ENCODE assay signal across 11 cellular contexts in genomic region chr10:35413985-35414861, GRCh38.
DNase-seq lines count a peak whose midpoint lies in the region; ATAC-seq and TF ChIP-seq lines count a peak whose summit lies in the region.
"Had no signal": no experiment of that assay in that cellular context is flagged by ENCODE, and none has a peak within 500 bp of the region (broad histone marks: within the 10 kb centered on the region; RNA-seq: fewer than 3 reads in every experiment).

No MANE protein-coding gene starts in this region.

- no peak overlapping the region for H3K4me3 Mint-ChIP-seq in activated CD4-positive, alpha-beta memory T cell treated with anti-CD3 and anti-CD28 coated beads for 36 hours
- H3K4me3 Mint-ChIP-seq in activated CD4-positive, alpha-beta memory T cell treated with anti-CD3 and anti-CD28 coated beads, Interleukin-2, amount 10 ng/mL, durations not matched to agents 7 days and 5 days = no peak overlapping the region
- no peak overlapping the region for H3K4me3 Mint-ChIP-seq in activated T-helper 17 cell treated with anti-CD3 and anti-CD28 coated beads, Interleukin-2, amount 50 U/mL, for 72 hours
- H3K4me3 Mint-ChIP-seq: nephron had no signal

- peak; percentile 38 for ATAC-seq in activated T-helper 17 cell treated with anti-CD3 and anti-CD28 coated beads, Interleukin-2, amount 50 U/mL, for 72 hours (replicated peaks)
- ATAC-seq in GM19351 (IDR thresholded peaks at IDR 0.05; ENCODE audit: unreplicated experiment) = no peak

- H3K36me3 Mint-ChIP-seq in activated CD4-positive, alpha-beta memory T cell treated with anti-CD3 and anti-CD28 coated beads for 36 hours = no peaks in the 10 kb centered on the region
- no peaks in the 10 kb centered on the region for H3K36me3 Mint-ChIP-seq in activated CD4-positive, alpha-beta memory T cell treated with anti-CD3 and anti-CD28 coated beads, Interleukin-2, amount 10 ng/mL, durations not matched to agents 7 days and 5 days (ENCODE audit: low read depth)
- peaks cover 3% of the 10 kb centered on the region for H3K36me3 Mint-ChIP-seq in activated T-helper 17 cell treated with anti-CD3 and anti-CD28 coated beads, Interleukin-2, amount 50 U/mL, for 72 hours (ENCODE audit: low read depth)

- H3K27me3 ChIP-seq in left ventricle myocardium inferior (ENCODE audit: low read depth) = no peaks in the 10 kb centered on the region

- POLR2A ChIA-PET in activated CD4-positive, alpha-beta memory T cell treated with anti-CD3 and anti-CD28 coated beads for 36 hours (lab: Charles Lee) = interaction anchor here (1.3 to 1.6 kb wide), 2 partner anchors 58 to 65 kb away, joined by 3 to 5 read pairs; no protein-coding TSS in a partner anchor
- POLR2A ChIA-PET in activated CD4-positive, alpha-beta memory T cell treated with anti-CD3 and anti-CD28 coated beads, Interleukin-2, amount 10 ng/mL, durations not matched to agents 7 days and 5 days (lab: Charles Lee) = no interaction called here

- no peaks in the 10 kb centered on the region for H3K27me3 Mint-ChIP-seq in activated CD4-positive, alpha-beta memory T cell treated with anti-CD3 and anti-CD28 coated beads for 36 hours
- H3K27me3 Mint-ChIP-seq in activated CD4-positive, alpha-beta memory T cell treated with anti-CD3 and anti-CD28 coated beads, Interleukin-2, amount 10 ng/mL, durations not matched to agents 7 days and 5 days = no peaks in the 10 kb centered on the region
- H3K27me3 Mint-ChIP-seq in activated T-helper 17 cell treated with anti-CD3 and anti-CD28 coated beads, Interleukin-2, amount 50 U/mL, for 72 hours = no peaks in the 10 kb centered on the region

- peaks cover 96% of the 10 kb centered on the region for H3K4me1 ChIP-seq in left ventricle myocardium inferior

- DNase-seq in activated CD4-positive, alpha-beta memory T cell treated with anti-CD3 and anti-CD28 coated beads for 36 hours = peak; percentile 39
- DNase-seq in activated CD4-positive, alpha-beta memory T cell treated with anti-CD3 and anti-CD28 coated beads, Interleukin-2, amount 10 ng/mL, durations not matched to agents 7 days and 5 days = no peak
- no peak for DNase-seq in left ventricle myocardium inferior
- peak in 2 of 3 donors; percentile 18 to 22 for DNase-seq in stimulated activated CD4-positive, alpha-beta T cell treated with anti-CD3 and anti-CD28 coated beads, TNF-alpha, amount 100 ng/mL, for 48 hours (ENCODE audit: low read depth in 3 of 3)
- DNase-seq in SHP77 treated with DMSO at 0.1 percent for 48 hours (lab: John Stamatoyannopoulos, UW) = no peak
- no peak for DNase-seq in SKM-1 treated with dmso at 0.1 percent for 144 hours (lab: John Stamatoyannopoulos, UW; ENCODE audit: unreplicated experiment)
- DNase-seq: NCI-H1436, SHP77 had no signal

- no peaks in the 10 kb centered on the region for H3K9me3 ChIP-seq in left ventricle myocardium inferior (replicated peaks)

- H3K9me3 Mint-ChIP-seq in activated CD4-positive, alpha-beta memory T cell treated with anti-CD3 and anti-CD28 coated beads for 36 hours = no peaks in the 10 kb centered on the region
- H3K9me3 Mint-ChIP-seq in activated CD4-positive, alpha-beta memory T cell treated with anti-CD3 and anti-CD28 coated beads, Interleukin-2, amount 10 ng/mL, durations not matched to agents 7 days and 5 days = no peaks in the 10 kb centered on the region
- no peaks in the 10 kb centered on the region for H3K9me3 Mint-ChIP-seq in activated T-helper 17 cell treated with anti-CD3 and anti-CD28 coated beads, Interleukin-2, amount 50 U/mL, for 72 hours
- H3K9me3 Mint-ChIP-seq: nephron had no signal

- TF ChIP-seq CTCF in left ventricle myocardium inferior (IDR thresholded peaks at IDR 0.05; ENCODE audit: borderline replicate concordance) = no peak

- no peak overlapping the region for H3K27ac Mint-ChIP-seq in activated CD4-positive, alpha-beta memory T cell treated with anti-CD3 and anti-CD28 coated beads for 36 hours
- no peak overlapping the region for H3K27ac Mint-ChIP-seq in activated CD4-positive, alpha-beta memory T cell treated with anti-CD3 and anti-CD28 coated beads, Interleukin-2, amount 10 ng/mL, durations not matched to agents 7 days and 5 days
- H3K27ac Mint-ChIP-seq in activated T-helper 17 cell treated with anti-CD3 and anti-CD28 coated beads, Interleukin-2, amount 50 U/mL, for 72 hours = peak overlapping the region; percentile 70
- H3K27ac Mint-ChIP-seq: nephron had no signal

- no peaks in the 10 kb centered on the region for H3K36me3 ChIP-seq in left ventricle myocardium inferior

- H3K4me1 Mint-ChIP-seq in activated CD4-positive, alpha-beta memory T cell treated with anti-CD3 and anti-CD28 coated beads for 36 hours (ENCODE audit: low read depth) = peaks cover 41% of the 10 kb centered on the region
- peaks cover 2% of the 10 kb centered on the region for H3K4me1 Mint-ChIP-seq in activated CD4-positive, alpha-beta memory T cell treated with anti-CD3 and anti-CD28 coated beads, Interleukin-2, amount 10 ng/mL, durations not matched to agents 7 days and 5 days
- H3K4me1 Mint-ChIP-seq in activated T-helper 17 cell treated with anti-CD3 and anti-CD28 coated beads, Interleukin-2, amount 50 U/mL, for 72 hours = peaks cover 48% of the 10 kb centered on the region

- peak overlapping the region; percentile 60 for H3K27ac ChIP-seq in left ventricle myocardium inferior (replicated peaks)

- intact Hi-C loops in activated CD4-positive, alpha-beta memory T cell treated with anti-CD3 and anti-CD28 coated beads for 36 hours (cut with micrococcal nuclease) = loop anchor here (1.0 to 5.0 kb wide), 4 partner anchors 29 to 74 kb away; no protein-coding TSS in a partner anchor
- intact Hi-C loops in left ventricle myocardium inferior (cut with micrococcal nuclease) = no loop called here

- H3K4me3 ChIP-seq in left ventricle myocardium inferior = no peak overlapping the region

- CTCF ChIA-PET in activated CD4-positive, alpha-beta memory T cell treated with anti-CD3 and anti-CD28 coated beads for 36 hours (lab: Charles Lee) = interaction anchor here (1.0 kb wide), 1 partner anchor 175 kb away, joined by 4 read pairs; no protein-coding TSS in a partner anchor
- CTCF ChIA-PET in activated CD4-positive, alpha-beta memory T cell treated with anti-CD3 and anti-CD28 coated beads, Interleukin-2, amount 10 ng/mL, durations not matched to agents 7 days and 5 days (lab: Charles Lee) = no interaction called here

Comparison
In these comparisons a context has a peak if more than half of its experiments do, and no peak if none do; other contexts are left out.
1. DNase-seq: peak in activated CD4-positive, alpha-beta memory T cell treated with anti-CD3 and anti-CD28 coated beads for 36 hours (single experiment) and stimulated activated CD4-positive, alpha-beta T cell treated with anti-CD3 and anti-CD28 coated beads, TNF-alpha, amount 100 ng/mL, for 48 hours (2 of 3); none in activated CD4-positive, alpha-beta memory T cell treated with anti-CD3 and anti-CD28 coated beads, Interleukin-2, amount 10 ng/mL, durations not matched to agents 7 days and 5 days (single experiment), left ventricle myocardium inferior (single experiment), SHP77 treated with DMSO at 0.1 percent for 48 hours (single experiment) and SKM-1 treated with dmso at 0.1 percent for 144 hours (single experiment).